In genomic region chr17:44829558-44830358, GRCh38 we compare ENCODE assay signal across 8 cellular contexts. TPM values are rescaled to one million over a fixed set of nuclear protein-coding genes. Genes with fewer than 3 reads are reported as not detected.
DNase-seq lines count a peak whose midpoint lies in the region; ATAC-seq and TF ChIP-seq lines count a peak whose summit lies in the region.

GJC1 (minus strand) TSS chr17:44830287; CDS start chr17:44805817, 24,470 bp downstream.

- H3K27me3 Mint-ChIP-seq in H9 (ENCODE audit: low read depth) (peaks cover 3% of the 10 kb centered on the region), T-helper 17 cell (peaks cover 60% of the 10 kb centered on the region)
- H3K27me3 Mint-ChIP-seq in effector memory CD8-positive, alpha-beta T cell = peaks cover 58 to 70% of the 10 kb centered on the region in 2 donors

- H3K4me3 Mint-ChIP-seq in H9 (peak within 1 kb of the TSS; percentile 84 to 97), T-helper 17 cell (peak within 1 kb of the TSS; percentile 94)
- peak within 1 kb of the TSS; percentile 79 to 84 for H3K4me3 Mint-ChIP-seq in effector memory CD8-positive, alpha-beta T cell

- H4K5ac ChIP-seq in H9 (ENCODE audit: insufficient read length, low read depth, low read length) (no peak within 1 kb of the TSS), mesendoderm (ENCODE audit: low read length) (no peak within 1 kb of the TSS)

- peak; percentile 59 for ATAC-seq in T-helper 17 cell
- peak; percentile 59 for ATAC-seq in effector memory CD8-positive, alpha-beta T cell (replicated peaks)

- H3K4me3 ChIP-seq in mesendoderm (ENCODE audit: low read length) (peak within 1 kb of the TSS; percentile 70), tibial artery (peak within 1 kb of the TSS; percentile 71 to 82)

- H3K79me1 ChIP-seq in H9 (ENCODE audit: insufficient read depth, low read depth, low read length, poor library complexity, severe bottlenecking) (no peaks in the 10 kb centered on the region), mesendoderm (ENCODE audit: low read length) (no peaks in the 10 kb centered on the region)

- H2AK5ac ChIP-seq in H9 (ENCODE audit: insufficient read length, low read length) = peak within 1 kb of the TSS; percentile 86
- no peak within 1 kb of the TSS for H2AK5ac ChIP-seq in mesendoderm (ENCODE audit: low read length)

- H2BK120ac ChIP-seq in H9 (ENCODE audit: low read depth, low read length, poor library complexity, severe bottlenecking) (peak within 1 kb of the TSS; percentile 1), mesendoderm (ENCODE audit: low read depth, low read length) (peak within 1 kb of the TSS; percentile 83)

- H2BK15ac ChIP-seq in H9 (ENCODE audit: low read depth, low read length) (no peak within 1 kb of the TSS; the same call in 1 of the 2 replicates), mesendoderm (replicated peaks; ENCODE audit: low read depth) (peak within 1 kb of the TSS; percentile 65)

- no CpG with 5 or more reads among the region's 120 CpGs for WGBS in H9 (ENCODE audit: extremely low coverage, insufficient read length, low lambda C conversion rate)
- no CpG with 5 or more reads among the region's 120 CpGs for WGBS in mesendoderm (ENCODE audit: extremely low coverage, insufficient coverage, low lambda C conversion rate)

- DNase-seq in AG08395 (ENCODE audit: low spot score) (peak; percentile 47), H9 (peak; percentile 58), T-helper 17 cell (peak in 2 of 3 donors; percentile 14 to 15), mesendoderm (peak; percentile 34), tibial artery (peak in 1 of 2 donors; percentile 70), GOT3 (lab: John Stamatoyannopoulos, UW) (no peak), activated gamma-delta T cell treated with Interleukin-2 at 50 U/mL for 16 hours (no peak)
- no peak for DNase-seq in effector memory CD8-positive, alpha-beta T cell

- no peaks in the 10 kb centered on the region for H4K20me1 ChIP-seq in H9 (ENCODE audit: control insufficient read depth, insufficient read depth, insufficient read length)

- H3K27ac ChIP-seq in H9 (ENCODE audit: insufficient read length, low read depth, low read length) (peak within 1 kb of the TSS; percentile 84), mesendoderm (ENCODE audit: low read depth, low read length) (peak within 1 kb of the TSS; percentile 95), tibial artery (peak within 1 kb of the TSS; percentile 89 to 92)

- H3K79me2 ChIP-seq in H9 (ENCODE audit: insufficient read depth, low read length) (peaks cover 37% of the 10 kb centered on the region; the same call in 1 of the 2 replicates), mesendoderm (ENCODE audit: control insufficient read depth, insufficient read depth, low read length) (peaks cover 43% of the 10 kb centered on the region)

- no peak within 1 kb of the TSS for H2AFZ ChIP-seq in H9 (ENCODE audit: low read length)

- H3T11ph ChIP-seq in H9 (ENCODE audit: low read length) = no peak within 1 kb of the TSS

- H2BK12ac ChIP-seq in H9 (ENCODE audit: insufficient read length, low read depth, low read length) = no peak within 1 kb of the TSS

- H3K18ac ChIP-seq in H9 (ENCODE audit: insufficient read length, low read depth, low read length) = peak within 1 kb of the TSS; percentile 60
- H3K18ac ChIP-seq in mesendoderm (ENCODE audit: low read length) = peak within 1 kb of the TSS; percentile 98

- H3K9ac ChIP-seq in H9 (ENCODE audit: extremely low read depth, insufficient read length, low read length) = peak within 1 kb of the TSS; percentile 90
- peak within 1 kb of the TSS; percentile 84 for H3K9ac ChIP-seq in mesendoderm (ENCODE audit: low read length)

- H3K4me2 ChIP-seq in H9 (ENCODE audit: insufficient read depth, insufficient read length, low read length) (peak within 1 kb of the TSS; percentile 81), mesendoderm (ENCODE audit: low read length) (peak within 1 kb of the TSS; percentile 46)

- intact Hi-C loops in tibial artery (cut with DNase I; ENCODE audit: low total_unique reads) = no loop called here

- peak within 1 kb of the TSS; percentile 87 for H3K14ac ChIP-seq in H9 (ENCODE audit: insufficient read depth, low read length)

- H3K23ac ChIP-seq in H9 (ENCODE audit: insufficient read length, low read depth, low read length) (no peak within 1 kb of the TSS), mesendoderm (ENCODE audit: low read length) (peak within 1 kb of the TSS; percentile 87)

- H3K4ac ChIP-seq in H9 (ENCODE audit: low read depth, low read length) (no peak within 1 kb of the TSS; the same call in 1 of the 2 replicates), mesendoderm (ENCODE audit: low read depth, low read length) (peak within 1 kb of the TSS; percentile 99)

- H3K4me1 ChIP-seq in H9 (ENCODE audit: insufficient read depth, low read length) = no peaks in the 10 kb centered on the region; the same call in 1 of the 2 replicates
- peaks cover 3% of the 10 kb centered on the region for H3K4me1 ChIP-seq in mesendoderm (ENCODE audit: control insufficient read depth, low read depth, low read length)
- H3K4me1 ChIP-seq in tibial artery = peaks cover 0 to 29% (median 10%) of the 10 kb centered on the region in 4 donors

- H3K23me2 ChIP-seq in H9 (ENCODE audit: insufficient read length, low read depth, low read length, poor library complexity, severe bottlenecking) = peaks cover 8% of the 10 kb centered on the region

- no peak within 1 kb of the TSS for H2BK5ac ChIP-seq in H9 (ENCODE audit: insufficient read length, low read length)
- H2BK5ac ChIP-seq in mesendoderm (ENCODE audit: low read length) = peak within 1 kb of the TSS; percentile 83

- H3K56ac ChIP-seq in H9 (ENCODE audit: insufficient read length, low read depth, low read length) (no peak within 1 kb of the TSS), mesendoderm (ENCODE audit: low read length) (peak within 1 kb of the TSS; percentile 96)

- H3K9me3 Mint-ChIP-seq in H9 = peaks cover 0 to 7% of the 10 kb centered on the region in 2 experiments; a peak in 3 of 5 replicates
- H3K9me3 Mint-ChIP-seq in effector memory CD8-positive, alpha-beta T cell = no peaks in the 10 kb centered on the region

- H3K27ac Mint-ChIP-seq in H9 (peak within 1 kb of the TSS; percentile 78 to 100 (median 78)), T-helper 17 cell (no peak within 1 kb of the TSS)
- H3K27ac Mint-ChIP-seq in effector memory CD8-positive, alpha-beta T cell = no peak within 1 kb of the TSS

- peaks cover 27 to 42% of the 10 kb centered on the region in 2 experiments for H3K4me1 Mint-ChIP-seq in H9
- H3K4me1 Mint-ChIP-seq in T-helper 17 cell = peaks cover 7% of the 10 kb centered on the region
- peaks cover 7 to 8% of the 10 kb centered on the region in 2 donors for H3K4me1 Mint-ChIP-seq in effector memory CD8-positive, alpha-beta T cell (ENCODE audit: low read depth in 2 of 2)

- H3K27me3 ChIP-seq in H9 (ENCODE audit: insufficient read depth, low read length) = no peaks in the 10 kb centered on the region
- H3K27me3 ChIP-seq in mesendoderm (ENCODE audit: insufficient read depth, low read length, poor library complexity) = no peaks in the 10 kb centered on the region
- peaks cover 0 to 6% of the 10 kb centered on the region in 2 donors for H3K27me3 ChIP-seq in tibial artery

- H3K36me3 Mint-ChIP-seq in H9 (ENCODE audit: insufficient read depth in 1 of 3, low read depth in 3 of 3) (peaks cover 0 to 8% (median 0%) of the 10 kb centered on the region in 3 experiments; a peak in 2 of 7 replicates), T-helper 17 cell (ENCODE audit: low read depth) (peaks cover 7% of the 10 kb centered on the region)
- no peaks in the 10 kb centered on the region for H3K36me3 Mint-ChIP-seq in effector memory CD8-positive, alpha-beta T cell (ENCODE audit: insufficient read depth)

- TF ChIP-seq CTCF in H9 (conservative IDR thresholded peaks at IDR 0.05) (no peak), tibial artery (IDR thresholded peaks at IDR 0.05) (no peak)

- H3K36me3 ChIP-seq in mesendoderm (ENCODE audit: control insufficient read depth, insufficient read depth, low read length) (no peaks in the 10 kb centered on the region), tibial artery (no peaks in the 10 kb centered on the region)

- no peaks in the 10 kb centered on the region for H3K9me3 ChIP-seq in H9 (ENCODE audit: control insufficient read depth, low read depth, low read length)
- no peaks in the 10 kb centered on the region for H3K9me3 ChIP-seq in T-helper 17 cell (ENCODE audit: control insufficient read depth, low read length, poor library complexity, severe bottlenecking)
- H3K9me3 ChIP-seq in tibial artery = no peaks in the 10 kb centered on the region

- H4K8ac ChIP-seq in H9 (replicated peaks; ENCODE audit: insufficient read length, low read depth, low read length) (no peak within 1 kb of the TSS), mesendoderm (ENCODE audit: low read depth, low read length) (peak within 1 kb of the TSS; percentile 95)

- H2BK20ac ChIP-seq in H9 (ENCODE audit: low read depth, low read length, poor library complexity, severe bottlenecking) = no peak within 1 kb of the TSS

- no peak within 1 kb of the TSS for H4K91ac ChIP-seq in H9 (ENCODE audit: insufficient read length, low read depth, low read length)

RNA-seq across cellular contexts. Expression of gene GJC1, which starts in this region (rescaled TPM):
- total RNA-seq in H9 (2021) (114 and 119 TPM in 2 replicates), T-helper 17 cell (not detected)
- polyA plus RNA-seq in mesendoderm (2013, experiment 1 of 2) = 35.4 TPM
- polyA plus RNA-seq in mesendoderm (2013, experiment 2 of 2) = 36.0 TPM

Comparison
In these comparisons a context has a peak if more than half of its experiments do, and no peak if none do; other contexts are left out.
1. RNA of gene GJC1 (total RNA-seq): 114 to 119 TPM in H9; not detected in T-helper 17 cell; every median in the first group is over 100 times any median in the second.
2. Peak in DNase-seq and ATAC-seq in T-helper 17 cell; RNA of the gene not detected or under 1 TPM.
3. DNase-seq: peak in AG08395 (single experiment), H9 (single experiment) and mesendoderm (single experiment); none in effector memory CD8-positive, alpha-beta T cell (0 of 3), GOT3 (single experiment) and activated gamma-delta T cell treated with Interleukin-2 at 50 U/mL for 16 hours (single experiment).
4. H3K27ac Mint-ChIP-seq: peak in H9 (3 of 3); none in T-helper 17 cell (single experiment) and effector memory CD8-positive, alpha-beta T cell (0 of 2).
5. Peak in every context shown above with its lines, with median percentiles within 50 percentile points of each other: H3K27ac ChIP-seq and H3K4me3 Mint-ChIP-seq.